Comparison of ENCODE assay signal across 7 cellular contexts in the genomic region with DNA sequence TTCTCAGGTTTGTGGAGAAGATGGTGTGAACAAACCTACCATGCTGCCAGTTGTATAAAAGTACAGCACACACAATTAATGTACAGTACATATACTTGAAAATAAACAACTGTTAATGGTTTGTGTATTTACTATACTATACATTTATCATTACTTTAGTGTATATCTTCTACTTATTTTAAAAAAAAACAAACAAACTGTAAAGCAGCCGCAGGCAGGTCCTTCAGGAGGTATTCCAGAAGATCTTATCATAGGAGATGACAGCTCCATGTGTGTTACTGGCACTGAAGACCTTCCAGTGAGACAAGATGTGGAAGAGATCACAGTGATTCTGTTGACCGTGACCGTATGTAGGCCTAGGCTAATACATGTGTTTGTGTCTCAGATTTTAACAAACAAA.
"Had no signal": no experiment of that assay in that cellular context is flagged by ENCODE, and none has a peak within 500 bp of the region (broad histone marks: within the 10 kb centered on the region; RNA-seq: fewer than 3 reads in every experiment).

No MANE protein-coding gene starts in this region.

- H3K9me3 Mint-ChIP-seq: GM23338, H9, IgD-negative memory B cell had no signal

- H3K4me3 ChIP-seq: GM23338 had no signal

- H3K4me1 Mint-ChIP-seq: GM23338, H9 had no signal

- H3K4me3 Mint-ChIP-seq: GM23338, H9, IgD-negative memory B cell had no signal

- H2AFZ ChIP-seq: GM23338 had no signal

- ATAC-seq: GM23338 had no signal

- H3K27ac Mint-ChIP-seq: GM23338, H9, IgD-negative memory B cell had no signal

- H3K4me2 ChIP-seq: GM23338 had no signal

- FAIRE-seq: H1, H54, HTR-8/SVneo had no signal

- DNase-seq: H9, KBM-7 had no signal
